ENCODE assay signal across 16 cellular contexts in the genomic region with DNA sequence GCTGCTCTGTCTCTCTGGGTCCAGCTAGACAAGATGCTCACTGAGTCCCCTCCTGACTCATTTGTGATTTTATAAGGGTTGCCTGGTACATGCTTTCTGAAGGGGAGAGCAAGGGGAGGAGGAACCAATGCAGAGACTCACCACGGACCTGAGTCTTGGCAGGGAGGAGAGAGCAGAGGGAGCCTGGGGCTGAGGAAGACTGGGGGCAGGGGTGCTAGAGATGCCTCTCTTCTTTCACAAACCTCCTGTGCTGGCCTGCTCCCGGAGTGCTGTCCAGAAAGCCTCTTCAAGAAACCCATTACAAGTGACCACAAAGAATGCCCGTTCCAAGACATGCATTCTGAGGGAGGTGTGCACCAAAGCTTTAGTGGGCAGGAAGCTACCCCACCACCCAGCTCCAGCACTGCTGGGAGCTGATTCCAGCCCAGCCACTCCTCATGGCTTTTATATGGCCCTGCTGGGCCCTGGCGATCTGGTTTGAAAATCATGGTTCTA. TPM values are rescaled to one million over a fixed set of nuclear protein-coding genes. Genes with fewer than 3 reads are reported as not detected.
DNase-seq lines count a peak whose midpoint lies in the region; ATAC-seq, FAIRE-seq and TF ChIP-seq lines count a peak whose summit lies in the region.
"Had no signal": no experiment of that assay in that cellular context is flagged by ENCODE, and none has a peak within 500 bp of the region (broad histone marks: within the 10 kb centered on the region; RNA-seq: fewer than 3 reads in every experiment).

No MANE protein-coding gene starts in this region.

- TF ChIP-seq CTCF in heart right ventricle (IDR thresholded peaks at IDR 0.05) = no peak
- no peak for TF ChIP-seq CTCF in astrocyte (IDR thresholded peaks at IDR 0.05; ENCODE audit: insufficient read depth, low read depth, low read length)
- TF ChIP-seq CTCF in mesothelial cell of epicardium (IDR thresholded peaks at IDR 0.05; ENCODE audit: unreplicated experiment) = no peak
- no peak for TF ChIP-seq CTCF in gastrocnemius medialis (IDR thresholded peaks at IDR 0.05 in 4 of 5, conservative IDR thresholded peaks at IDR 0.05 in 1 of 5)

- no peaks in the 10 kb centered on the region for H3K79me2 ChIP-seq in astrocyte (ENCODE audit: insufficient read depth, low read length)

- H3K27ac Mint-ChIP-seq in astrocyte (ENCODE audit: unreplicated experiment) (no peak overlapping the region), mesothelial cell of epicardium (peak overlapping the region; percentile 37)

- H3K9me3 ChIP-seq in heart right ventricle = peaks cover 0 to 12% (median 0%) of the 10 kb centered on the region in 11 donors
- H3K9me3 ChIP-seq in astrocyte (ENCODE audit: insufficient read depth, low read depth, low read length) = peaks cover 4% of the 10 kb centered on the region
- H3K9me3 ChIP-seq in gastrocnemius medialis = no peaks in the 10 kb centered on the region
- H3K9me3 ChIP-seq: MG63 had no signal

- DNase-seq in heart right ventricle = no peak
- DNase-seq in Right ventricle myocardium inferior (ENCODE audit: missing footprints) = no peak
- DNase-seq in astrocyte (ENCODE audit: low read depth) = peak; percentile 18
- DNase-seq in mesothelial cell of epicardium (ENCODE audit: low spot score in 2 of 2, unreplicated experiment in 2 of 2) = no peak
- DNase-seq in gastrocnemius medialis = no peak
- DNase-seq in KBM-7 = no peak
- DNase-seq in NCI-H82 (lab: John Stamatoyannopoulos, UW) = no peak
- DNase-seq in urothelium cell line (ENCODE audit: low spot score) = no peak
- DNase-seq: AML-193, GOT3, MG63, NCI-H2081 treated with DMSO at 0.1 percent for 48 hours, Right ventricle myocardium superior had no signal

- H3K4me1 ChIP-seq in heart right ventricle = peaks cover 3 to 61% (median 33%) of the 10 kb centered on the region in 9 donors
- no peaks in the 10 kb centered on the region for H3K4me1 ChIP-seq in astrocyte (ENCODE audit: insufficient read depth, low read length)
- H3K4me1 ChIP-seq in gastrocnemius medialis = peaks cover 5 to 16% of the 10 kb centered on the region in 2 donors

- H3K4me3 ChIP-seq in heart right ventricle = no peak overlapping the region
- no peak overlapping the region for H3K4me3 ChIP-seq in astrocyte (ENCODE audit: insufficient read depth, low read depth, low read length)
- no peak overlapping the region for H3K4me3 ChIP-seq in gastrocnemius medialis
- H3K4me3 ChIP-seq: MG63 had no signal

- peak overlapping the region; percentile 5 to 78 (median 58) for H3K27ac ChIP-seq in heart right ventricle
- H3K27ac ChIP-seq in astrocyte (ENCODE audit: low read depth, low read length) = no peak overlapping the region
- peak overlapping the region in 3 of 4 donors; percentile 39 to 59 (median 40) for H3K27ac ChIP-seq in gastrocnemius medialis
- H3K27ac ChIP-seq: KMS-11 had no signal

- no peak overlapping the region for H3K4me3 Mint-ChIP-seq in astrocyte (ENCODE audit: unreplicated experiment)
- no peak overlapping the region for H3K4me3 Mint-ChIP-seq in mesothelial cell of epicardium

- H3K9me3 Mint-ChIP-seq in astrocyte (ENCODE audit: unreplicated experiment) (peaks cover 15% of the 10 kb centered on the region), mesothelial cell of epicardium (peaks cover 12% of the 10 kb centered on the region)

- FAIRE-seq in astrocyte (lab: Jason Lieb, UNC) (no peak), urothelium cell line (lab: Jason Lieb, UNC) (no peak)
- FAIRE-seq: A204.1 had no signal

- 73 to 81% methylated on average over 4 of the region's 4 CpGs for WGBS in heart right ventricle, 2 donors

- intact Hi-C loops in heart right ventricle (cut with DNase I) (loop anchor here in 2 of 10 donors (5.0 to 10.0 kb wide), 3 partner anchors 33 to 86 kb away; partner anchors contain the start of gene DICER1 (in 1 of the 2)), Right ventricle myocardium inferior (cut with DNase I) (loop anchor here (5.0 to 10.0 kb wide), 2 partner anchors 73 to 234 kb away; no protein-coding TSS in a partner anchor), gastrocnemius medialis (cut with DNase I; ENCODE audit: low total_unique reads) (no loop called here)

- no peak overlapping the region for H3K9ac ChIP-seq in astrocyte (ENCODE audit: low read length)
- H3K9ac ChIP-seq: KMS-11 had no signal

- peaks cover 0 to 12% (median 0%) of the 10 kb centered on the region in 9 donors for H3K36me3 ChIP-seq in heart right ventricle
- no peaks in the 10 kb centered on the region for H3K36me3 ChIP-seq in astrocyte (ENCODE audit: insufficient read depth, low read length)
- peaks cover 0 to 5% of the 10 kb centered on the region in 2 donors for H3K36me3 ChIP-seq in gastrocnemius medialis
- H3K36me3 ChIP-seq: MG63 had no signal

- H3K4me1 Mint-ChIP-seq in astrocyte (ENCODE audit: low read depth, unreplicated experiment) (peaks cover 13% of the 10 kb centered on the region), mesothelial cell of epicardium (peaks cover 27% of the 10 kb centered on the region)

- peaks cover 14% of the 10 kb centered on the region for H3K36me3 Mint-ChIP-seq in astrocyte (ENCODE audit: low read depth, unreplicated experiment)
- peaks cover 71% of the 10 kb centered on the region for H3K36me3 Mint-ChIP-seq in mesothelial cell of epicardium

- no peak overlapping the region for H2AFZ ChIP-seq in astrocyte (ENCODE audit: low read depth, low read length)

- H3K27me3 ChIP-seq in heart right ventricle (peaks cover 0 to 20% (median 3%) of the 10 kb centered on the region in 7 donors), astrocyte (ENCODE audit: insufficient read depth, low read length) (no peaks in the 10 kb centered on the region), gastrocnemius medialis (no peaks in the 10 kb centered on the region)
- H3K27me3 ChIP-seq: MG63 had no signal

- no peak for ATAC-seq in heart right ventricle
- no peak for ATAC-seq in Right ventricle myocardium inferior
- ATAC-seq in gastrocnemius medialis = no peak
- ATAC-seq: Panc1 had no signal

- no peaks in the 10 kb centered on the region for H4K20me1 ChIP-seq in astrocyte (ENCODE audit: insufficient read depth, low read length)

- in situ Hi-C loops in gastrocnemius medialis (cut with MboI; ENCODE audit: low sequenced_read_pairs in 4 of 4) = no loop called here
- in situ Hi-C loops in KBM-7 (cut with MboI; ENCODE audit: low pct_unique_long_range_greater_than_20kb, low sequenced_read_pairs) = no loop called here

- TF ChIP-seq POLR2A in gastrocnemius medialis (IDR thresholded peaks at IDR 0.05) = no peak

- H3K27me3 Mint-ChIP-seq in astrocyte (ENCODE audit: low read depth, unreplicated experiment) (no peaks in the 10 kb centered on the region), mesothelial cell of epicardium (ENCODE audit: low read depth) (peaks cover 1% of the 10 kb centered on the region)

- no peak overlapping the region for H3K4me2 ChIP-seq in astrocyte (ENCODE audit: low read length)
- H3K4me2 ChIP-seq: KMS-11 had no signal

RNA-seq across cellular contexts. Expression of gene DICER1, which starts 33.1 kb away (rescaled TPM):
- total RNA-seq in heart right ventricle (10 to 100 TPM; 19.8 to 38.8 (median 27.5) TPM), Right ventricle myocardium inferior (20.7 TPM), astrocyte (94.2 and 103 TPM in 2 replicates), mesothelial cell of epicardium (148 to 155 TPM (median 155 TPM) in 3 replicates), gastrocnemius medialis (10 to 100 TPM; 29.4 to 63.7 (median 37.9) TPM)
- polyA plus RNA-seq in heart right ventricle = 1 to 10 TPM; 4.9 to 8.3 TPM
